In the genomic region with DNA sequence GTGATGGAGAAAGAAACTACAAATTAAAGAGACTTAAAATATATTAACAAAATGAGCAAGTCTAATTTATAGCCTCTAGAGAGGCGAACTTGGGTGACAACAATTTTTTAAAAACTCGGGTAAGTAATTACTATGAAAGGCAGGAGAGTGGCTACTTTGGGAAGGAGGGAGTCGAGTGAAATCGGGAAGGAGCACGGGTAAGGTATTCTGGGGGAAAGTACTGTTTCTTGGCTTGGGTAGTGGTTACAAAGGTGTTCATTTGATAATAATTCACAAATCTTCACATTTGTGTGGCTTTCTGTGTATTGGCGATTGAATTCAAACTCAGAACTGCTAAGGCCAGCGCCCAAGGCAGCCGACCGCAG, we compare ENCODE assay signal across 8 cellular contexts. TPM values are rescaled to one million over a fixed set of nuclear protein-coding genes. Genes with fewer than 3 reads are reported as not detected.
DNase-seq lines count a peak whose midpoint lies in the region; ATAC-seq and TF ChIP-seq lines count a peak whose summit lies in the region.

No MANE protein-coding gene starts in this region.

- in situ Hi-C loops in transverse colon (cut with MboI; ENCODE audit: low pct_ligation_motif_present in 1 of 4, low pct_unique_long_range_greater_than_20kb in 1 of 4, low sequenced_read_pairs in 3 of 4) (loop anchor here (5.0 to 25.0 kb wide), 3 partner anchors 185 to 188 kb away; no protein-coding TSS in a partner anchor), G401 (cut with HindIII; ENCODE audit: low sequenced_read_pairs) (no loop called here)

- TF ChIP-seq EP300 in transverse colon (IDR thresholded peaks at IDR 0.05; ENCODE audit: low read depth) = no peak

- DNase-seq in heart left ventricle = no peak
- no peak for DNase-seq in Right ventricle myocardium superior
- no peak for DNase-seq in adrenal gland
- DNase-seq in transverse colon = no peak
- DNase-seq in G401 (ENCODE audit: low spot score) = no peak
- no peak for DNase-seq in NCI-H526 (lab: John Stamatoyannopoulos, UW)

- H3K4me1 ChIP-seq in heart left ventricle (peaks cover 0 to 38% (median 26%) of the 10 kb centered on the region in 12 donors), adrenal gland (replicated peaks in 1 of 2) (peaks cover 15 to 19% of the 10 kb centered on the region in 2 donors), mucosa of stomach (ENCODE audit: control insufficient read depth, insufficient read depth, low read length) (peaks cover 25% of the 10 kb centered on the region), transverse colon (peaks cover 9 to 30% (median 26%) of the 10 kb centered on the region in 4 donors)

- H3K36me3 ChIP-seq in heart left ventricle = no peaks in the 10 kb centered on the region
- H3K36me3 ChIP-seq in adrenal gland (replicated peaks in 1 of 2) = no peaks in the 10 kb centered on the region
- no peaks in the 10 kb centered on the region for H3K36me3 ChIP-seq in mucosa of stomach (ENCODE audit: control insufficient read depth, insufficient read depth, low read length)
- H3K36me3 ChIP-seq in transverse colon = no peaks in the 10 kb centered on the region

- peak overlapping the region; percentile 57 for H3K9ac ChIP-seq in mucosa of stomach (ENCODE audit: low read length)

- ATAC-seq in heart left ventricle (no peak), Right ventricle myocardium superior (ENCODE audit: poor library complexity) (no peak), HG03342 (IDR thresholded peaks at IDR 0.05; ENCODE audit: unreplicated experiment) (no peak)

- peaks cover 0 to 6% (median 0%) of the 10 kb centered on the region in 12 donors for H3K9me3 ChIP-seq in heart left ventricle
- H3K9me3 ChIP-seq in adrenal gland (replicated peaks in 1 of 3) = no peaks in the 10 kb centered on the region
- no peaks in the 10 kb centered on the region for H3K9me3 ChIP-seq in mucosa of stomach (ENCODE audit: control insufficient read depth, low read length)
- H3K9me3 ChIP-seq in transverse colon = no peaks in the 10 kb centered on the region

- TF ChIP-seq CTCF in heart left ventricle (IDR thresholded peaks at IDR 0.05) = no peak
- TF ChIP-seq CTCF in adrenal gland (IDR thresholded peaks at IDR 0.05) = no peak
- no peak for TF ChIP-seq CTCF in transverse colon (IDR thresholded peaks at IDR 0.05)

- WGBS in heart left ventricle, 4 donors = 39 to 44% (median 41%) methylated on average over 9 of the region's 9 CpGs
- WGBS in adrenal gland, 4 donors = 35 to 37% (median 36%) methylated on average over 9 of the region's 9 CpGs
- 36 to 45% methylated on average over 6 to 9 of the region's 9 CpGs for WGBS in transverse colon (ENCODE audit: low coverage in 1 of 2), 2 donors

- H3K4me3 ChIP-seq in heart left ventricle (peak overlapping the region in 9 of 12 donors; percentile 58 to 76 (median 62)), adrenal gland (peak overlapping the region in 1 of 4 donors; percentile 72), mucosa of stomach (ENCODE audit: low read length) (no peak overlapping the region), transverse colon (peak overlapping the region in 2 of 4 donors; percentile 61 to 71)

- no peak for TF ChIP-seq POLR2A in heart left ventricle (IDR thresholded peaks at IDR 0.05)
- no peak for TF ChIP-seq POLR2A in adrenal gland (IDR thresholded peaks at IDR 0.05)
- TF ChIP-seq POLR2A in transverse colon (IDR thresholded peaks at IDR 0.05) = no peak

- H3K27ac ChIP-seq in heart left ventricle = peak overlapping the region in 9 of 12 donors; percentile 9 to 89 (median 62)
- H3K27ac ChIP-seq in adrenal gland = peak overlapping the region in 3 of 5 donors; percentile 72 to 90 (median 90)
- H3K27ac ChIP-seq in transverse colon = peak overlapping the region; percentile 80 to 94 (median 87)

- H3K27me3 ChIP-seq in heart left ventricle (peaks cover 0 to 19% (median 0%) of the 10 kb centered on the region in 9 donors), adrenal gland (no peaks in the 10 kb centered on the region), mucosa of stomach (ENCODE audit: control insufficient read depth, insufficient read depth, low read length) (peaks cover 4% of the 10 kb centered on the region), transverse colon (peaks cover 24% of the 10 kb centered on the region)

- intact Hi-C loops in heart left ventricle (cut with DNase I) (loop anchor here in 3 of 10 donors (1.0 to 5.0 kb wide), 3 partner anchors 173 to 186 kb away; no protein-coding TSS in a partner anchor), Right ventricle myocardium superior (cut with DNase I) (no loop called here), adrenal gland (cut with DNase I) (loop anchor here in 1 of 2 donors (2.0 kb wide), 1 partner anchor 185 kb away; no protein-coding TSS in a partner anchor), transverse colon (cut with DNase I; ENCODE audit: low total_unique reads) (loop anchor here (5.0 kb wide), 1 partner anchor 188 kb away; no protein-coding TSS in a partner anchor)

RNA-seq across cellular contexts. Expression of gene GRID1, which starts 32.9 kb away (rescaled TPM):
- 1 to 10 TPM in 8 of 9 donors, under 1 TPM in 1; 0.93 to 3.4 (median 1.6) TPM for total RNA-seq in heart left ventricle
- 1 to 10 TPM in 1 of 2 donors, under 1 TPM in 1; 0.69 to 1.7 TPM for polyA plus RNA-seq in heart left ventricle
- total RNA-seq in Right ventricle myocardium superior = 1.1 TPM
- 1 to 10 TPM; 2.4 to 8.0 (median 4.0) TPM for total RNA-seq in adrenal gland
- polyA plus RNA-seq in adrenal gland = 1 to 10 TPM; 2.2 to 5.6 (median 5.1) TPM
- total RNA-seq in transverse colon = 1 to 10 TPM in 2 of 4 donors, under 1 TPM in 2; 0.40 to 1.9 (median 1.00) TPM
- total RNA-seq in G401 (2014; rRNA removed; shearing (Covaris generic)) = 0.17 TPM in 1 of 2 replicates, not detected in the other
